In genomic region chr13:78587395-78587794, GRCh38 we compare ENCODE assay signal across 1 cellular context.
TF ChIP-seq lines count a peak whose summit lies in the region.

No MANE protein-coding gene starts in this region.

TF ChIP-seq in WTC11, 78 proteins besides CTCF, POLR2A, EP300 and RAD21:
- TF ChIP-seq CREB1 (CRISPR knock-in tag; IDR thresholded peaks at IDR 0.05) (no peak), ATF1 (CRISPR knock-in tag; IDR thresholded peaks at IDR 0.05) (no peak), ARID4B (CRISPR knock-in tag; IDR thresholded peaks at IDR 0.05; ENCODE audit: borderline replicate concordance) (no peak), FOXP4 (CRISPR knock-in tag; IDR thresholded peaks at IDR 0.05) (no peak), GRHL2 (CRISPR knock-in tag; IDR thresholded peaks at IDR 0.05; ENCODE audit: insufficient replicate concordance, severe bottlenecking) (no peak), ZNF512 (CRISPR knock-in tag; IDR thresholded peaks at IDR 0.05; ENCODE audit: borderline replicate concordance) (0 out of 2 replicates have a peak, but pooled peaks have one; percentile 3), E2F4 (CRISPR knock-in tag; IDR thresholded peaks at IDR 0.05; ENCODE audit: borderline replicate concordance, low read depth) (no peak), NR1H2 (CRISPR knock-in tag; IDR thresholded peaks at IDR 0.05) (no peak)
